ENCODE assay signal across 9 cellular contexts in the genomic region with DNA sequence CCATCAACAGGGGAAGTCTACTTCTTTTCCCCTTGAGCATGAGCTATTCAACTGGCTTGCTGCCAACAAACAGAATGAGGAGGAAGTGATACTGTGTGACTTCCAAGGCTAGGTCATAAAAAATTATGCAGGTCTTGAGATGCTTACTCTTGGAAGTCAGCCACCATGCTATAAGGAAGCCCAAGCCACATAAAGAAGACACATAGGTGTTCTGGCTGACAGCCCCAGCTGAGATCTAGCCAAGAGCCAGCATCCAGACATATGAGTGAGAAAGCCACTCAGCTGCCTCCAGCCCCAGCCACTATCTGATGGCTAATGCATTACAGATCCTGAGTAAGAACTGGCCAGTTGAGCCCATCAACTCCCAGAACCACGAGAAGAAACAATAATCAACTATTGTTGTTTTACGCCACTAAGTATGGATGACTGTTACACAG. TPM values are rescaled to one million over a fixed set of nuclear protein-coding genes. Genes with fewer than 3 reads are reported as not detected.
DNase-seq lines count a peak whose midpoint lies in the region; ATAC-seq and TF ChIP-seq lines count a peak whose summit lies in the region.
"Had no signal": no experiment of that assay in that cellular context is flagged by ENCODE, and none has a peak within 500 bp of the region (broad histone marks: within the 10 kb centered on the region; RNA-seq: fewer than 3 reads in every experiment).

No MANE protein-coding gene starts in this region.

- TF ChIP-seq POLR2A in GM18505 (IDR thresholded peaks at IDR 0.05; ENCODE audit: borderline replicate concordance, extremely low read depth, insufficient read depth, insufficient read length): no peak

- no peak overlapping the region for H3K4me3 ChIP-seq in mucosa of descending colon

- peaks cover 9% of the 10 kb centered on the region for H3K9me3 ChIP-seq in mucosa of descending colon

- ATAC-seq in GM18505 (IDR thresholded peaks at IDR 0.05; ENCODE audit: unreplicated experiment): peak; percentile 52
- peak; percentile 66 for ATAC-seq in HG03432 (IDR thresholded peaks at IDR 0.05; ENCODE audit: unreplicated experiment)
- ATAC-seq in mucosa of descending colon: peak; percentile 97

- TF ChIP-seq CTCF in mucosa of descending colon (IDR thresholded peaks at IDR 0.05): no peak

- no peaks in the 10 kb centered on the region for H3K36me3 ChIP-seq in mucosa of descending colon (ENCODE audit: low read depth)

- in situ Hi-C loops in SK-MEL-5 (cut with HindIII; ENCODE audit: low pct_unique_long_range_greater_than_20kb, low sequenced_read_pairs): no loop called here

- intact Hi-C loops in mucosa of descending colon (cut with DNase I, micrococcal nuclease): no loop called here

- H3K4me1 ChIP-seq in mucosa of descending colon (ENCODE audit: low read depth): no peaks in the 10 kb centered on the region

- DNase-seq in SK-MEL-5 (ENCODE audit: low read depth, low spot score): peak; percentile 21
- peak in 1 of 3 donors; percentile 57 for DNase-seq in mucosa of descending colon
- DNase-seq in UCSD-AML1 (lab: John Stamatoyannopoulos, UW; ENCODE audit: unreplicated experiment): no peak
- no peak for DNase-seq in inferior parietal cortex (ENCODE audit: extremely low spot score)
- DNase-seq in retina: no peak
- DNase-seq in COLO829 (ENCODE audit: low spot score): no peak
- DNase-seq: stimulated activated naive CD4-positive, alpha-beta T cell treated with Interleukin-2 at 50 U/mL for 16 hours had no signal

RNA-seq across cellular contexts. Expression of gene PPP2R1B, which starts 31.0 kb away (rescaled TPM):
- 28.2 and 31.5 TPM in 2 replicates for total RNA-seq in SK-MEL-5 (2014; rRNA removed; shearing (Covaris generic))
- polyA plus RNA-seq in SK-MEL-5 (2015; cell fraction: cytosol; rRNA removed): 12.8 and 14.6 TPM in 2 replicates
- 13.7 and 20.2 TPM in 2 replicates for polyA plus RNA-seq in SK-MEL-5 (2015; cell fraction: nucleus; rRNA removed)
- total RNA-seq in mucosa of descending colon: 10 to 100 TPM; 28.5 to 48.5 (median 47.0) TPM
